18 cellular contexts compared by ENCODE assay signal in the genomic region with DNA sequence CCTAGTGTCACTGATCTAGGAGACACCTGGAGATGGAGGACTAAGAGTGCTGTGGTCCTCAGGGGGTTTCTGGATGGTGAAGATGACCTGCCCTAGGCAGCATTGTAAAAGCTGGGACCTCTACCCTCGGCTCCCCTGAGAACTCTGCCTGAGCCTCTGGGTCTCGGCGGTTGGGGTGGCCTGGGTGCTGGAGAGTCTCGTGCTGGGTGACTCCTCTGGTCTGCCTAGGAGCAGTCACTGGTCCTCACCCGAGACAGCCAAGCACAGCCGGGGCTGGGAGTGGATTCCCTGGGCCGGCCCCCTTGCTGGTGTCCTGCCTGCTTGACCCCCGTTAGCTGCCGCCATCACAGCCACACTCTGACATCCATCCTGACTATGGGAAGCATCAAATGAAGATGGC.
"Had no signal": no experiment of that assay in that cellular context is flagged by ENCODE, and none has a peak within 500 bp of the region (broad histone marks: within the 10 kb centered on the region; RNA-seq: fewer than 3 reads in every experiment).

No MANE protein-coding gene starts in this region.

- H3K9me3 ChIP-seq: SK-N-SH, tibial nerve, uterus had no signal

- H3K4me1 ChIP-seq: foreskin keratinocyte had no signal

- H3K4me3 ChIP-seq: lung, tibial nerve, uterus had no signal

- H3K4me3 Mint-ChIP-seq: activated CD4-positive, alpha-beta T cell treated with anti-CD3 and anti-CD28 coated beads, Interleukin-2, amount 10 ng/mL, durations not matched to agents 24 days and 14 days; activated naive CD4-positive, alpha-beta T cell treated with anti-CD3 and anti-CD28 coated beads for 36 hours; activated T-cell treated with anti-CD3 and anti-CD28 coated beads, Interleukin-2, amount 50 U/mL, for 4 hours; central memory CD8-positive, alpha-beta T cell; mesothelial cell of epicardium; nephron; T-cell had no signal

- DNase-seq: activated CD4-positive, alpha-beta T cell treated with anti-CD3 and anti-CD28 coated beads, Interleukin-2, amount 10 ng/mL, durations not matched to agents 24 days and 14 days; activated CD4-positive, CD25-positive, alpha-beta regulatory T cell; activated CD8-positive, alpha-beta memory T cell treated with anti-CD3 and anti-CD28 coated beads, Interleukin-2, amount 50 U/mL, for 4 hours; activated naive CD4-positive, alpha-beta T cell treated with anti-CD3 and anti-CD28 coated beads for 36 hours; activated T-cell treated with anti-CD3 and anti-CD28 coated beads, Interleukin-2, amount 50 U/mL, for 4 hours; effector CD8-positive, alpha-beta T cell; foreskin keratinocyte; retina; SK-N-SH; stimulated activated CD4-positive, alpha-beta T cell treated with anti-CD3 and anti-CD28 coated beads, Interleukin-2, amount 100 ng/mL, for 48 hours; T-cell; T-helper 9 cell; uterus had no signal

- H3K36me3 ChIP-seq: uterus had no signal

- ATAC-seq: activated T-cell treated with anti-CD3 and anti-CD28 coated beads, Interleukin-2, amount 50 U/mL, for 4 hours; T-cell had no signal

- H3K27ac Mint-ChIP-seq: activated CD4-positive, alpha-beta T cell treated with anti-CD3 and anti-CD28 coated beads, Interleukin-2, amount 10 ng/mL, durations not matched to agents 24 days and 14 days; activated naive CD4-positive, alpha-beta T cell treated with anti-CD3 and anti-CD28 coated beads for 36 hours; mesothelial cell of epicardium; nephron; T-cell had no signal

- H3K27me3 ChIP-seq: foreskin keratinocyte, tibial nerve, uterus had no signal

- H3K27ac ChIP-seq: foreskin keratinocyte, tibial nerve had no signal

- H3K9me3 Mint-ChIP-seq: activated CD4-positive, alpha-beta T cell treated with anti-CD3 and anti-CD28 coated beads, Interleukin-2, amount 10 ng/mL, durations not matched to agents 24 days and 14 days; activated naive CD4-positive, alpha-beta T cell treated with anti-CD3 and anti-CD28 coated beads for 36 hours; activated T-cell treated with anti-CD3 and anti-CD28 coated beads, Interleukin-2, amount 50 U/mL, for 4 hours; central memory CD8-positive, alpha-beta T cell; mesothelial cell of epicardium; nephron; T-cell had no signal
